Comparison of ENCODE assay signal across 9 cellular contexts in the genomic region with DNA sequence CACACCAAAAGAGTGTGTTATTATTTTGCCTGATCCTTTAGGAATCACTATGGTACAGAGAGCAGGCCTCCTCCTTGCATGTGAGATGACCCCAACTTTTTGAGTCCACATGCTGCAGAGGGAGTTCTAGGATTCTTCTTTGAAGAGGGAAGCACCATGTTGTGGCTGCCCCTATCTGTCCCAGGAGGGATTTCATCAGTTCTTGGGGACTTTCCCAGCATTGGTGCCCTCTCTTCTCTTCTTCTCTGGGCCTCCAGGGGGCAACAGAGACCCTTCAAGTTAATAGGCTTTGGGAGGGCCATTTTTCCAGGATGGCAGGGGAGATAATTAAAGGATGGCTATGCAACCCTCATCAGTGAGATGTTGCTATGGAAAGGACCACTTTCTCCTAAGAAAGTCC. TPM values are rescaled to one million over a fixed set of nuclear protein-coding genes. Genes with fewer than 3 reads are reported as not detected.
DNase-seq lines count a peak whose midpoint lies in the region; ATAC-seq and TF ChIP-seq lines count a peak whose summit lies in the region.
"Had no signal": no experiment of that assay in that cellular context is flagged by ENCODE, and none has a peak within 500 bp of the region (broad histone marks: within the 10 kb centered on the region; RNA-seq: fewer than 3 reads in every experiment).

No MANE protein-coding gene starts in this region.

- POLR2A ChIA-PET in CD4-positive, alpha-beta memory T cell (lab: Charles Lee; ENCODE audit: partially characterized antibody) = no interaction called here

- CTCF ChIA-PET in CD4-positive, alpha-beta memory T cell (lab: Charles Lee; ENCODE audit: partially characterized antibody) = no interaction called here

- H3K27me3 ChIP-seq in lower lobe of right lung (ENCODE audit: low read depth) = no peaks in the 10 kb centered on the region
- H3K27me3 ChIP-seq in body of pancreas = no peaks in the 10 kb centered on the region
- H3K27me3 ChIP-seq in CD4-positive, alpha-beta memory T cell (ENCODE audit: insufficient read depth, low read length) = no peaks in the 10 kb centered on the region
- H3K27me3 ChIP-seq: BLaER1 had no signal

- H3K36me3 ChIP-seq in lower lobe of right lung = no peaks in the 10 kb centered on the region
- no peaks in the 10 kb centered on the region for H3K36me3 ChIP-seq in body of pancreas (replicated peaks in 1 of 2; ENCODE audit: insufficient read depth in 1 of 2, low read depth in 2 of 2)
- H3K36me3 ChIP-seq in CD4-positive, alpha-beta memory T cell (ENCODE audit: insufficient read depth, low read length) = no peaks in the 10 kb centered on the region
- H3K36me3 ChIP-seq: BLaER1 had no signal

- H3K9me3 ChIP-seq in lower lobe of right lung = no peaks in the 10 kb centered on the region
- H3K9me3 ChIP-seq in body of pancreas = no peaks in the 10 kb centered on the region
- H3K9me3 ChIP-seq in CD4-positive, alpha-beta memory T cell (ENCODE audit: control insufficient read depth in 1 of 2, low read length in 2 of 2) = no peaks in the 10 kb centered on the region
- H3K9me3 ChIP-seq: BLaER1 had no signal

- peak; percentile 99 for ATAC-seq in GM19351 (IDR thresholded peaks at IDR 0.05; ENCODE audit: unreplicated experiment)
- ATAC-seq in HG03342 (IDR thresholded peaks at IDR 0.05; ENCODE audit: unreplicated experiment) = peak; percentile 96
- ATAC-seq in lower lobe of right lung = peak in 1 of 2 donors; percentile 35
- no peak for ATAC-seq in body of pancreas

- H3K4me3 ChIP-seq in lower lobe of right lung = no peak overlapping the region
- no peak overlapping the region for H3K4me3 ChIP-seq in body of pancreas
- no peak overlapping the region for H3K4me3 ChIP-seq in CD4-positive, alpha-beta memory T cell (ENCODE audit: low read length in 2 of 2)
- H3K4me3 ChIP-seq: BLaER1 had no signal

- no peaks in the 10 kb centered on the region for H3K4me1 ChIP-seq in lower lobe of right lung
- H3K4me1 ChIP-seq in body of pancreas = peaks cover 7% of the 10 kb centered on the region
- H3K4me1 ChIP-seq in CD4-positive, alpha-beta memory T cell (ENCODE audit: insufficient read depth, low read length) = no peaks in the 10 kb centered on the region

- no peaks in the 10 kb centered on the region for H3K4me1 Mint-ChIP-seq in CD4-positive, alpha-beta memory T cell

- H3K36me3 Mint-ChIP-seq in CD4-positive, alpha-beta memory T cell = no peaks in the 10 kb centered on the region

- peaks cover 0 to 3% of the 10 kb centered on the region in 2 donors for H3K27me3 Mint-ChIP-seq in CD4-positive, alpha-beta memory T cell

- intact Hi-C loops in lower lobe of right lung (cut with DNase I) = no loop called here
- intact Hi-C loops in body of pancreas (cut with DNase I) = no loop called here
- intact Hi-C loops in CD4-positive, alpha-beta memory T cell (cut with micrococcal nuclease) = no loop called here

- H3K27ac ChIP-seq in lower lobe of right lung (no peak overlapping the region), body of pancreas (no peak overlapping the region)
- H3K27ac ChIP-seq in CD4-positive, alpha-beta memory T cell (ENCODE audit: low read depth, low read length) = no peak overlapping the region
- H3K27ac ChIP-seq: BLaER1 had no signal

- peak; percentile 61 for DNase-seq in DMS53 (lab: John Stamatoyannopoulos, UW)
- no peak for DNase-seq in DMS53 treated with DMSO at 0.1 percent for 48 hours (lab: John Stamatoyannopoulos, UW; ENCODE audit: unreplicated experiment)
- DNase-seq in SW 1271 (lab: John Stamatoyannopoulos, UW) = peak; percentile 74 to 80
- DNase-seq in lower lobe of right lung = no peak
- no peak for DNase-seq in body of pancreas
- DNase-seq in CD4-positive, alpha-beta memory T cell = no peak

- no peak for TF ChIP-seq POLR2A in body of pancreas (IDR thresholded peaks at IDR 0.05)

- H3K9me3 Mint-ChIP-seq in CD4-positive, alpha-beta memory T cell = peaks cover 0 to 1% (median 0%) of the 10 kb centered on the region in 8 donors

- peak; percentile 30 for TF ChIP-seq CTCF in lower lobe of right lung (IDR thresholded peaks at IDR 0.05)
- TF ChIP-seq CTCF in body of pancreas (IDR thresholded peaks at IDR 0.05) = peak in 1 of 7 experiments; percentile 10

- no peak overlapping the region for H3K4me3 Mint-ChIP-seq in CD4-positive, alpha-beta memory T cell

- no peak overlapping the region for H3K27ac Mint-ChIP-seq in CD4-positive, alpha-beta memory T cell

RNA-seq across cellular contexts. Expression of a gene that starts 3.6 kb away (rescaled TPM):
- total RNA-seq in lower lobe of right lung (0.97 TPM), body of pancreas (10 to 100 TPM in 1 of 2 donors, not detected in 1; 34.8 TPM)
- total RNA-seq in CD4-positive, alpha-beta memory T cell = not detected
- not detected for polyA plus RNA-seq in CD4-positive, alpha-beta memory T cell

RNA-seq across cellular contexts. Expression of a gene that starts 14.0 kb away (rescaled TPM):
- total RNA-seq in lower lobe of right lung (not detected), body of pancreas (not detected)
- total RNA-seq in CD4-positive, alpha-beta memory T cell = not detected
- polyA plus RNA-seq in CD4-positive, alpha-beta memory T cell = not detected

RNA-seq across cellular contexts. Expression of a gene that starts 49.0 kb away (rescaled TPM):
- total RNA-seq in lower lobe of right lung (not detected), body of pancreas (1 to 10 TPM in 1 of 2 donors, not detected in 1; 1.0 TPM)
- not detected for total RNA-seq in CD4-positive, alpha-beta memory T cell
- polyA plus RNA-seq in CD4-positive, alpha-beta memory T cell = not detected

Comparison
In these comparisons a context has a peak if more than half of its experiments do, and no peak if none do; other contexts are left out.
1. DNase-seq: peak in DMS53 (single experiment) and SW 1271 (2 of 2); none in DMS53 treated with DMSO at 0.1 percent for 48 hours (single experiment), lower lobe of right lung (single experiment), body of pancreas (0 of 4) and CD4-positive, alpha-beta memory T cell (0 of 5).